ENCODE assay signal across 8 cellular contexts in genomic region chr4:23889814-23890269, GRCh38. TPM values are rescaled to one million over a fixed set of nuclear protein-coding genes. Genes with fewer than 3 reads are reported as not detected.
DNase-seq lines count a peak whose midpoint lies in the region; ATAC-seq and TF ChIP-seq lines count a peak whose summit lies in the region.

Gene PPARGC1A, minus strand, starts transcription at chr4:23890047. Its CDS starts 90 bp downstream, at chr4:23889957.

- ATAC-seq in HG03354 (IDR thresholded peaks at IDR 0.05; ENCODE audit: poor library complexity, severe bottlenecking, unreplicated experiment) = peak; percentile 45
- no peak for ATAC-seq in HG02973 (IDR thresholded peaks at IDR 0.05; ENCODE audit: unreplicated experiment)

- intact Hi-C loops in Caco-2 (cut with micrococcal nuclease; ENCODE audit: unreplicated experiment) = no loop called here

- H3K27me3 ChIP-seq in Caco-2 (replicated peaks; ENCODE audit: control insufficient read depth, insufficient read depth, low read length) = no peaks in the 10 kb centered on the region
- H3K27me3 ChIP-seq in muscle layer of duodenum (ENCODE audit: low read depth, low read length) = no peaks in the 10 kb centered on the region

- CTCF ChIA-PET in Caco-2 (lab: Charles Lee) = interaction anchor here (0.5 to 0.7 kb wide), 3 partner anchors 12 to 1508 kb away, joined by 3 to 10 read pairs (median 4); no protein-coding TSS in a partner anchor

- H3K36me3 Mint-ChIP-seq in Caco-2 (ENCODE audit: insufficient read depth, unreplicated experiment) = no peaks in the 10 kb centered on the region

- H3K4me3 ChIP-seq in Caco-2 (ENCODE audit: low read depth, low read length) (no peak within 1 kb of the TSS), fibroblast of mammary gland (ENCODE audit: control insufficient read depth, low read depth, low read length) (peak within 1 kb of the TSS; percentile 51), muscle layer of duodenum (ENCODE audit: low read depth in 1 of 2, low read length in 2 of 2) (peak within 1 kb of the TSS; percentile 77 to 82)

- H3K4me1 Mint-ChIP-seq in Caco-2 (ENCODE audit: low read depth, unreplicated experiment) = peaks cover 10% of the 10 kb centered on the region

- peak within 1 kb of the TSS; percentile 83 for H3K27ac ChIP-seq in muscle layer of duodenum (ENCODE audit: low read length)

- no TSS peak for BruUV-seq in Caco-2 (replicated peaks; lab: Mats Ljungman, UMichigan)

- H3K4me3 Mint-ChIP-seq in Caco-2 (ENCODE audit: unreplicated experiment) = peak within 1 kb of the TSS; percentile 53

- H3K9me3 Mint-ChIP-seq in Caco-2 (ENCODE audit: unreplicated experiment) = no peaks in the 10 kb centered on the region

- POLR2A ChIA-PET in Caco-2 (lab: Charles Lee) = no interaction called here

- H3K27me3 Mint-ChIP-seq in Caco-2 (ENCODE audit: insufficient read depth, unreplicated experiment) = peaks cover 21% of the 10 kb centered on the region

- TF ChIP-seq CTCF in Caco-2 (IDR thresholded peaks at IDR 0.05; ENCODE audit: insufficient read depth in 1 of 2, low read depth in 1 of 2, low read length in 1 of 2, severe bottlenecking in 1 of 2, unreplicated experiment in 1 of 2) = no peak
- TF ChIP-seq CTCF in fibroblast of mammary gland (conservative IDR thresholded peaks at IDR 0.05; ENCODE audit: control insufficient read depth, insufficient read depth, low read depth, low read length) = no peak

- H3K4me1 ChIP-seq in Caco-2 (no peaks in the 10 kb centered on the region), muscle layer of duodenum (ENCODE audit: control insufficient read depth in 1 of 2, insufficient read depth in 2 of 2, low read length in 2 of 2) (peaks cover 0 to 21% of the 10 kb centered on the region in 2 donors)

- H3K36me3 ChIP-seq in Caco-2 (ENCODE audit: control insufficient read depth, insufficient read depth, low read length) (no peaks in the 10 kb centered on the region), muscle layer of duodenum (ENCODE audit: control insufficient read depth in 1 of 2, insufficient read depth in 2 of 2, low read length in 2 of 2) (no peaks in the 10 kb centered on the region)

- no peaks in the 10 kb centered on the region for H3K9me3 ChIP-seq in Caco-2
- no peaks in the 10 kb centered on the region for H3K9me3 ChIP-seq in muscle layer of duodenum (ENCODE audit: control insufficient read depth in 1 of 2, low read length in 2 of 2)

- DNase-seq in Caco-2 (peak; percentile 10 to 43), RPMI8226 (peak; percentile 4), fibroblast of mammary gland (ENCODE audit: low read depth) (peak; percentile 62), AML-193 (lab: John Stamatoyannopoulos, UW) (no peak)
- no peak for DNase-seq in stimulated activated CD4-positive, alpha-beta T cell treated with anti-CD3 and anti-CD28 coated beads, Interleukin-15, amount 100 ng/mL, for 24 hours

- no peak within 1 kb of the TSS for H3K27ac Mint-ChIP-seq in Caco-2 (ENCODE audit: unreplicated experiment)

RNA-seq across cellular contexts. Expression of gene PPARGC1A, which starts in this region (rescaled TPM):
- 0.09 TPM in 1 of 2 replicates, not detected in the other for total RNA-seq in Caco-2 (2022)

Comparison
In these comparisons a context has a peak if more than half of its experiments do, and no peak if none do; other contexts are left out.
1. Peak in DNase-seq in Caco-2; RNA of the gene not detected or under 1 TPM.
2. DNase-seq: peak in RPMI8226 (single experiment) and fibroblast of mammary gland (single experiment); none in AML-193 (0 of 2) and stimulated activated CD4-positive, alpha-beta T cell treated with anti-CD3 and anti-CD28 coated beads, Interleukin-15, amount 100 ng/mL, for 24 hours (single experiment).